ENCODE assay signal across 30 cellular contexts in genomic region chr2:120199837-120200499, GRCh38.
"Had no signal": no experiment of that assay in that cellular context is flagged by ENCODE, and none has a peak within 500 bp of the region (broad histone marks: within the 10 kb centered on the region; RNA-seq: fewer than 3 reads in every experiment).

No MANE protein-coding gene starts in this region.

- H3K36me3 ChIP-seq: adrenal gland, brain microvascular endothelial cell, cardiac muscle cell had no signal

- H3K27me3 ChIP-seq: adrenal gland, body of pancreas, brain microvascular endothelial cell, cardiac muscle cell had no signal

- H3K4me1 ChIP-seq: body of pancreas had no signal

- H3K27ac ChIP-seq: adrenal gland, body of pancreas, brain microvascular endothelial cell, cardiac muscle cell, VCaP had no signal

- DNase-seq: activated B cell treated with CpG ODN at 0.5 μM for 24 hours; activated CD4-positive, alpha-beta memory T cell treated with anti-CD3 and anti-CD28 coated beads for 36 hours; activated CD4-positive, alpha-beta T cell treated with anti-CD3 and anti-CD28 coated beads for 36 hours; activated CD4-positive, alpha-beta T cell treated with anti-CD3 and anti-CD28 coated beads for 48 hours; activated CD4-positive, alpha-beta T cell treated with anti-CD3 and anti-CD28 coated beads, Interleukin-2, amount 50 U/mL, for 1 hour; activated CD4-positive, alpha-beta T cell treated with anti-CD3 and anti-CD28 coated beads, Interleukin-2, amount 50 U/mL, for 4 hours; activated CD4-positive, CD25-positive, alpha-beta regulatory T cell treated with anti-CD3 and anti-CD28 coated beads, Interleukin-2, amount 50 U/mL, for 72 hours; activated CD8-positive, alpha-beta memory T cell treated with anti-CD3 and anti-CD28 coated beads, Interleukin-2, amount 50 U/mL, for 4 hours; activated CD8-positive, alpha-beta T cell treated with anti-CD3 and anti-CD28 coated beads for 36 hours; activated effector memory CD4-positive, alpha-beta T cell treated with anti-CD3 and anti-CD28 coated beads, Interleukin-2, amount 50 U/mL, for 16 hours; activated gamma-delta T cell treated with Interleukin-2 at 50 U/mL for 16 hours; activated naive CD4-positive, alpha-beta T cell; activated naive CD4-positive, alpha-beta T cell treated with anti-CD3 and anti-CD28 coated beads for 36 hours; activated naive CD4-positive, alpha-beta T cell treated with anti-CD3 and anti-CD28 coated beads, Interleukin-2, amount 50 U/mL, for 16 hours; activated naive CD8-positive, alpha-beta T cell treated with anti-CD3 and anti-CD28 coated beads for 36 hours; activated T-cell treated with anti-CD3 and anti-CD28 coated beads for 4 hours; activated T-cell treated with anti-CD3 and anti-CD28 coated beads, Interleukin-2, amount 50 U/mL, for 1 hour; activated T-cell treated with anti-CD3 and anti-CD28 coated beads, Interleukin-2, amount 50 U/mL, for 4 hours; activated T-cell treated with anti-CD3 and anti-CD28 coated beads, Interleukin-2, amount 50 U/mL, for 72 hours; adrenal gland; amniotic stem cell; aorta; body of pancreas; brain microvascular endothelial cell; central memory CD4-positive, alpha-beta T cell; T-cell; T-helper 17 cell; T-helper 9 cell had no signal

- H3K9me3 ChIP-seq: adrenal gland had no signal

- H3K4me3 ChIP-seq: adrenal gland, body of pancreas, cardiac muscle cell had no signal
